Comparison of ENCODE assay signal across 1 cellular context in genomic region chr19:7927605-7928333, GRCh38.
TF ChIP-seq lines count a peak whose summit lies in the region.

No MANE protein-coding gene starts in this region.

TF ChIP-seq in endothelial cell of umbilical vein, 7 proteins besides CTCF, POLR2A, EP300 and RAD21:
- peak; percentile 10 for TF ChIP-seq POLR2AphosphoS5 (IDR thresholded peaks at IDR 0.05; ENCODE audit: insufficient read depth, low read depth, low read length)
- no peak for TF ChIP-seq FOS (IDR thresholded peaks at IDR 0.05; ENCODE audit: borderline replicate concordance, insufficient read depth, low read length)
TF ChIP-seq in endothelial cell of umbilical vein: peak in this region for 1.
